In genomic region chr6:44858998-44859397, GRCh38 we compare ENCODE assay signal across 1 cellular context.
TF ChIP-seq lines count a peak whose summit lies in the region.

No MANE protein-coding gene starts in this region.

TF ChIP-seq in SK-N-SH, 30 proteins besides CTCF, POLR2A, EP300 and RAD21 (continued from another document):
- TF ChIP-seq, protein P1, sequence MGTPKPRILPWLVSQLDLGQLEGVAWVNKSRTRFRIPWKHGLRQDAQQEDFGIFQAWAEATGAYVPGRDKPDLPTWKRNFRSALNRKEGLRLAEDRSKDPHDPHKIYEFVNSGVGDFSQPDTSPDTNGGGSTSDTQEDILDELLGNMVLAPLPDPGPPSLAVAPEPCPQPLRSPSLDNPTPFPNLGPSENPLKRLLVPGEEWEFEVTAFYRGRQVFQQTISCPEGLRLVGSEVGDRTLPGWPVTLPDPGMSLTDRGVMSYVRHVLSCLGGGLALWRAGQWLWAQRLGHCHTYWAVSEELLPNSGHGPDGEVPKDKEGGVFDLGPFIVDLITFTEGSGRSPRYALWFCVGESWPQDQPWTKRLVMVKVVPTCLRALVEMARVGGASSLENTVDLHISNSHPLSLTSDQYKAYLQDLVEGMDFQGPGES (IDR thresholded peaks at IDR 0.05; ENCODE audit: low read depth, low read length), result no peak
- no peak for TF ChIP-seq GABPA (IDR thresholded peaks at IDR 0.05; ENCODE audit: low read depth)
TF ChIP-seq in SK-N-SH: peak in this region for 0.
